Comparison of ENCODE assay signal across 1 cellular context in genomic region chr19:14080887-14081796, GRCh38.
A peak's percentile ranks its signal among the peaks of the same experiment; 100 is the strongest.
TF ChIP-seq lines count a peak whose summit lies in the region.

No MANE protein-coding gene starts in this region.

TF ChIP-seq in HepG2, 621 proteins besides CTCF, POLR2A, EP300 and RAD21 (continued from another document and continues in another):
- no peak for TF ChIP-seq ZNF740 (CRISPR knock-in tag; IDR thresholded peaks at IDR 0.05)
- 0 out of 2 replicates have a peak, but pooled peaks have one; percentile 72 for TF ChIP-seq MIER3 (CRISPR knock-in tag; IDR thresholded peaks at IDR 0.05; ENCODE audit: borderline replicate concordance)
- TF ChIP-seq ZFP1 (CRISPR knock-in tag; IDR thresholded peaks at IDR 0.05) = no peak
- no peak; the same call in 1 of the 2 replicates for TF ChIP-seq NR2F6 (IDR thresholded peaks at IDR 0.05)
- TF ChIP-seq NR2F6 (CRISPR knock-in tag; IDR thresholded peaks at IDR 0.05) = peak; percentile 46; the same call in 1 of the 2 replicates
- TF ChIP-seq FOXP1 (IDR thresholded peaks at IDR 0.05) = no peak
- peak; percentile 46 for TF ChIP-seq FOXP1 (CRISPR knock-in tag; IDR thresholded peaks at IDR 0.05)
- TF ChIP-seq CEBPG (CRISPR knock-in tag; IDR thresholded peaks at IDR 0.05) = peak; percentile 83
- TF ChIP-seq ZNF891 (CRISPR knock-in tag; IDR thresholded peaks at IDR 0.05) = peak; percentile 49; the same call in 1 of the 2 replicates
- no peak for TF ChIP-seq SSRP1 (CRISPR knock-in tag; IDR thresholded peaks at IDR 0.05)
- TF ChIP-seq ZNF598 (CRISPR knock-in tag; IDR thresholded peaks at IDR 0.05; ENCODE audit: borderline replicate concordance) = peak; percentile 84
- no peak for TF ChIP-seq ZBTB20 (CRISPR knock-in tag; IDR thresholded peaks at IDR 0.05; ENCODE audit: borderline replicate concordance, low read depth)
- TF ChIP-seq NONO (IDR thresholded peaks at IDR 0.05) = no peak
- TF ChIP-seq NONO (CRISPR knock-in tag; conservative IDR thresholded peaks at IDR 0.05) = peak; percentile 70; the same call in 1 of the 2 replicates
- peak; percentile 77; the same call in 1 of the 2 replicates for TF ChIP-seq ARID4A (CRISPR knock-in tag; IDR thresholded peaks at IDR 0.05; ENCODE audit: borderline replicate concordance)
- no peak for TF ChIP-seq MLLT10 (CRISPR knock-in tag; IDR thresholded peaks at IDR 0.05)
- 0 out of 2 replicates have a peak, but pooled peaks have one; percentile 33 for TF ChIP-seq KDM4B (CRISPR knock-in tag; IDR thresholded peaks at IDR 0.05)
- no peak for TF ChIP-seq ZKSCAN1 (IDR thresholded peaks at IDR 0.05; ENCODE audit: low read length)
- TF ChIP-seq TRIM24 (CRISPR knock-in tag; IDR thresholded peaks at IDR 0.05) = no peak
- no peak for TF ChIP-seq USF2 (IDR thresholded peaks at IDR 0.05; ENCODE audit: low read depth, low read length)
- TF ChIP-seq USF2 (CRISPR knock-in tag; IDR thresholded peaks at IDR 0.05; ENCODE audit: borderline replicate concordance) = no peak
- no peak for TF ChIP-seq SETDB1 (CRISPR knock-in tag; IDR thresholded peaks at IDR 0.05; ENCODE audit: borderline replicate concordance)
- 0 out of 2 replicates have a peak, but pooled peaks have one; percentile 60 for TF ChIP-seq GFI1 (CRISPR knock-in tag; IDR thresholded peaks at IDR 0.05; ENCODE audit: borderline replicate concordance)
- no peak for TF ChIP-seq ZUFSP (CRISPR knock-in tag; IDR thresholded peaks at IDR 0.05; ENCODE audit: borderline replicate concordance)
- no peak for TF ChIP-seq DZIP1 (CRISPR knock-in tag; IDR thresholded peaks at IDR 0.05)
- no peak for TF ChIP-seq ZNF567 (CRISPR knock-in tag; IDR thresholded peaks at IDR 0.05; ENCODE audit: borderline replicate concordance)
- TF ChIP-seq TBP (CRISPR knock-in tag; IDR thresholded peaks at IDR 0.05) = no peak
- no peak for TF ChIP-seq ZFP41 (CRISPR knock-in tag; IDR thresholded peaks at IDR 0.05; ENCODE audit: borderline replicate concordance)
- TF ChIP-seq ZNF703 (CRISPR knock-in tag; IDR thresholded peaks at IDR 0.05; ENCODE audit: borderline replicate concordance) = no peak
- TF ChIP-seq ZNF263 (CRISPR knock-in tag; IDR thresholded peaks at IDR 0.05) = no peak
- no peak for TF ChIP-seq ZNF382 (CRISPR knock-in tag; IDR thresholded peaks at IDR 0.05; ENCODE audit: borderline replicate concordance)
- no peak for TF ChIP-seq JUND (CRISPR knock-in tag; IDR thresholded peaks at IDR 0.05)
- TF ChIP-seq AFF4 (CRISPR knock-in tag; IDR thresholded peaks at IDR 0.05) = no peak
- TF ChIP-seq ELF4 (CRISPR knock-in tag; IDR thresholded peaks at IDR 0.05; ENCODE audit: borderline replicate concordance) = peak; percentile 88
- TF ChIP-seq ZNF138 (CRISPR knock-in tag; IDR thresholded peaks at IDR 0.05; ENCODE audit: low read depth) = no peak
- TF ChIP-seq ZNF580 (CRISPR knock-in tag; IDR thresholded peaks at IDR 0.05; ENCODE audit: borderline replicate concordance, low read depth) = no peak
- TF ChIP-seq ZNF282 (IDR thresholded peaks at IDR 0.05; ENCODE audit: partially characterized antibody) = no peak
- TF ChIP-seq ZFP90 (CRISPR knock-in tag; IDR thresholded peaks at IDR 0.05; ENCODE audit: borderline replicate concordance) = no peak; the same call in 1 of the 2 replicates
- TF ChIP-seq PAWR (CRISPR knock-in tag; IDR thresholded peaks at IDR 0.05; ENCODE audit: borderline replicate concordance) = no peak
- no peak for TF ChIP-seq ZNF678 (CRISPR knock-in tag; IDR thresholded peaks at IDR 0.05)
- no peak for TF ChIP-seq MBNL3 (CRISPR knock-in tag; conservative IDR thresholded peaks at IDR 0.05)
- TF ChIP-seq ZBTB38 (CRISPR knock-in tag; IDR thresholded peaks at IDR 0.05) = no peak
- no peak for TF ChIP-seq ZNF784 (CRISPR knock-in tag; IDR thresholded peaks at IDR 0.05; ENCODE audit: borderline replicate concordance)
- peak; percentile 39; the same call in 1 of the 2 replicates for TF ChIP-seq MAFF (IDR thresholded peaks at IDR 0.05; ENCODE audit: low read depth, low read length)
- no peak for TF ChIP-seq RAD51 (IDR thresholded peaks at IDR 0.05; ENCODE audit: borderline replicate concordance)
- no peak for TF ChIP-seq EZH2 (conservative IDR thresholded peaks at IDR 0.05; ENCODE audit: low read depth, low read length)
- no peak for TF ChIP-seq GLI4 (CRISPR knock-in tag; IDR thresholded peaks at IDR 0.05; ENCODE audit: borderline replicate concordance)
- peak; percentile 36; the same call in 1 of the 2 replicates for TF ChIP-seq RXRB (CRISPR knock-in tag; IDR thresholded peaks at IDR 0.05; ENCODE audit: borderline replicate concordance)
- TF ChIP-seq ZNF777 (CRISPR knock-in tag; IDR thresholded peaks at IDR 0.05) = no peak
- TF ChIP-seq ERF (CRISPR knock-in tag; IDR thresholded peaks at IDR 0.05) = peak; percentile 59
- peak; percentile 82 for TF ChIP-seq PHF8 (CRISPR knock-in tag; IDR thresholded peaks at IDR 0.05)
- peak; percentile 51; the same call in 1 of the 2 replicates for TF ChIP-seq ZNF607 (CRISPR knock-in tag; IDR thresholded peaks at IDR 0.05; ENCODE audit: borderline replicate concordance)
- no peak for TF ChIP-seq BRCA1 (CRISPR knock-in tag; IDR thresholded peaks at IDR 0.05)
- peak; percentile 29; the same call in 1 of the 2 replicates for TF ChIP-seq TGIF2 (CRISPR knock-in tag; IDR thresholded peaks at IDR 0.05)
